Comparison of ENCODE assay signal across 10 cellular contexts in genomic region chr12:57109207-57110160, GRCh38. TPM values are rescaled to one million over a fixed set of nuclear protein-coding genes. Genes with fewer than 3 reads are reported as not detected.
DNase-seq lines count a peak whose midpoint lies in the region; ATAC-seq and TF ChIP-seq lines count a peak whose summit lies in the region.
"Had no signal": no experiment of that assay in that cellular context is flagged by ENCODE, and none has a peak within 500 bp of the region (broad histone marks: within the 10 kb centered on the region; RNA-seq: fewer than 3 reads in every experiment).

No MANE protein-coding gene starts in this region.

- POLR2A ChIA-PET in Caco-2 (lab: Charles Lee) (interaction anchor here (3.4 kb wide), 1 partner anchor 21 kb away, joined by 56 read pairs; the partner anchor contains the start of gene NAB2), PC-9 (lab: Charles Lee; ENCODE audit: unreplicated experiment) (no interaction called here)

- peak overlapping the region; percentile 89 for H3K4me3 Mint-ChIP-seq in Caco-2 (ENCODE audit: unreplicated experiment)

- no peaks in the 10 kb centered on the region for H4K20me1 ChIP-seq in PC-9 (ENCODE audit: insufficient read depth)

- H3K9ac ChIP-seq in parathyroid adenoma = no peak overlapping the region

- H3K36me3 ChIP-seq in Caco-2 (ENCODE audit: control insufficient read depth, insufficient read depth, low read length) (peaks cover 2% of the 10 kb centered on the region; the same call in 1 of the 2 replicates), PC-9 (ENCODE audit: low read depth) (0 out of 2 replicates have a peak, but pooled peaks cover 8% of the 10 kb centered on the region), esophagus (ENCODE audit: control insufficient read depth in 2 of 2, insufficient read depth in 2 of 2, low read length in 1 of 2) (peaks cover 20 to 25% of the 10 kb centered on the region in 2 donors), parathyroid adenoma (ENCODE audit: control insufficient read depth, insufficient read depth, low read length) (no peaks in the 10 kb centered on the region)

- H3K4me2 ChIP-seq in PC-9 (peak overlapping the region; percentile 91), parathyroid adenoma (ENCODE audit: low read length) (peak overlapping the region; percentile 94)

- peak overlapping the region; percentile 43 for H3K4me3 ChIP-seq in Caco-2 (ENCODE audit: low read depth, low read length)
- peak overlapping the region; percentile 81 for H3K4me3 ChIP-seq in PC-9
- H3K4me3 ChIP-seq in esophagus (ENCODE audit: low read depth in 1 of 2, low read length in 2 of 2) = peak overlapping the region; percentile 81 to 91
- peak overlapping the region; percentile 80 for H3K4me3 ChIP-seq in parathyroid adenoma (ENCODE audit: low read depth, low read length)

- 40 to 47% methylated on average over 8 of the region's 8 CpGs for WGBS in esophagus, 2 donors

- intact Hi-C loops in Caco-2 (cut with micrococcal nuclease; ENCODE audit: unreplicated experiment) = no loop called here
- intact Hi-C loops in PC-9 (cut with micrococcal nuclease; ENCODE audit: unreplicated experiment) = loop anchor here (5.0 kb wide), 2 partner anchors 133 to 352 kb away; no protein-coding TSS in a partner anchor

- peak overlapping the region; percentile 5 for H3K27ac Mint-ChIP-seq in Caco-2 (ENCODE audit: unreplicated experiment)

- CTCF ChIA-PET in Caco-2 (lab: Charles Lee) (interaction anchor here (1.1 to 3.0 kb wide), 3 partner anchors 8 to 40 kb away, joined by 4 to 36 read pairs (median 33); partner anchors contain the start of gene NEMP1), PC-9 (lab: Charles Lee) (no interaction called here)

- BruUV-seq in Caco-2 (replicated peaks; lab: Mats Ljungman, UMichigan) (no TSS peak), PC-9 (replicated peaks; lab: Mats Ljungman, UMichigan) (no TSS peak)

- H3K4me1 ChIP-seq in Caco-2 (0 out of 2 replicates have a peak, but pooled peaks cover 3% of the 10 kb centered on the region), PC-9 (replicated peaks; ENCODE audit: insufficient read depth) (peaks cover 25% of the 10 kb centered on the region), esophagus (ENCODE audit: control insufficient read depth in 2 of 2, insufficient read depth in 2 of 2, low read length in 1 of 2) (peaks cover 4 to 7% of the 10 kb centered on the region in 2 donors), parathyroid adenoma (peaks cover 12% of the 10 kb centered on the region)

- H3K27ac ChIP-seq in PC-9 = no peak overlapping the region
- H3K27ac ChIP-seq in esophagus (ENCODE audit: low read depth in 2 of 2, low read length in 1 of 2) = peak overlapping the region; percentile 12 to 100
- peak overlapping the region; percentile 95 for H3K27ac ChIP-seq in parathyroid adenoma

- TF ChIP-seq CTCF in Caco-2 (IDR thresholded peaks at IDR 0.05; ENCODE audit: insufficient read depth in 1 of 2, low read depth in 1 of 2, low read length in 1 of 2, severe bottlenecking in 1 of 2, unreplicated experiment in 1 of 2) (no peak), PC-9 (conservative IDR thresholded peaks at IDR 0.05) (no peak), parathyroid adenoma (IDR thresholded peaks at IDR 0.05) (no peak)

- ATAC-seq in GM19397 (IDR thresholded peaks at IDR 0.05; ENCODE audit: unreplicated experiment) = no peak
- no peak for ATAC-seq in GM19467 (IDR thresholded peaks at IDR 0.05; ENCODE audit: unreplicated experiment)

- H3K27me3 ChIP-seq in Caco-2 (replicated peaks; ENCODE audit: control insufficient read depth, insufficient read depth, low read length) (no peaks in the 10 kb centered on the region), PC-9 (ENCODE audit: insufficient read depth, low read depth) (no peaks in the 10 kb centered on the region), esophagus (ENCODE audit: control insufficient read depth in 1 of 2, insufficient read depth in 2 of 2, low read length in 2 of 2) (no peaks in the 10 kb centered on the region), parathyroid adenoma (ENCODE audit: control insufficient read depth, insufficient read depth, low read length) (no peaks in the 10 kb centered on the region)

- H3K79me2 ChIP-seq in PC-9 (ENCODE audit: low read depth) = peaks cover 21% of the 10 kb centered on the region
- H3K79me2 ChIP-seq in parathyroid adenoma = no peaks in the 10 kb centered on the region

- peak overlapping the region; percentile 78; the same call in 1 of the 2 replicates for H2AFZ ChIP-seq in PC-9
- H2AFZ ChIP-seq in parathyroid adenoma = peak overlapping the region; percentile 87

- peaks cover 22% of the 10 kb centered on the region for H3F3A ChIP-seq in PC-9 (ENCODE audit: insufficient read depth, low read depth)

- no peaks in the 10 kb centered on the region for H3K27me3 Mint-ChIP-seq in Caco-2 (ENCODE audit: insufficient read depth, unreplicated experiment)

- no peaks in the 10 kb centered on the region for H3K9me3 ChIP-seq in Caco-2
- no peaks in the 10 kb centered on the region for H3K9me3 ChIP-seq in PC-9 (ENCODE audit: insufficient read depth, low read depth)
- H3K9me3 ChIP-seq in esophagus (ENCODE audit: control insufficient read depth in 2 of 2, insufficient read depth in 1 of 2, low read depth in 1 of 2, low read length in 1 of 2) = no peaks in the 10 kb centered on the region
- no peaks in the 10 kb centered on the region for H3K9me3 ChIP-seq in parathyroid adenoma (ENCODE audit: control insufficient read depth, low read length)

- DNase-seq in Caco-2 (no peak), PC-9 (no peak), SHP77 treated with DMSO at 0.1 percent for 48 hours (lab: John Stamatoyannopoulos, UW) (no peak), NCI-H1694 (lab: John Stamatoyannopoulos, UW) (no peak)
- DNase-seq: NCI-H748 treated with DMSO at 0.1 percent for 48 hours had no signal

- no peaks in the 10 kb centered on the region for H3K9me3 Mint-ChIP-seq in Caco-2 (ENCODE audit: unreplicated experiment)

- H3K36me3 Mint-ChIP-seq in Caco-2 (ENCODE audit: insufficient read depth, unreplicated experiment) = peaks cover 18% of the 10 kb centered on the region

- peaks cover 13% of the 10 kb centered on the region for H3K4me1 Mint-ChIP-seq in Caco-2 (ENCODE audit: low read depth, unreplicated experiment)

- H3K9me2 ChIP-seq in PC-9 (ENCODE audit: insufficient read depth) = no peaks in the 10 kb centered on the region

RNA-seq across cellular contexts. Expression of gene STAT6, which starts 1.7 kb away (rescaled TPM):
- total RNA-seq in Caco-2 (2022) = 44.2 and 49.5 TPM in 2 replicates
- total RNA-seq in PC-9 (2021) = 112 and 122 TPM in 2 replicates
- polyA plus RNA-seq in esophagus = 100 to 1,000 TPM; 101 to 145 TPM

RNA-seq across cellular contexts. Expression of gene LRP1, which starts 18.8 kb away (rescaled TPM):
- total RNA-seq in Caco-2 (2022) (106 and 111 TPM in 2 replicates), PC-9 (2021) (51.4 and 70.1 TPM in 2 replicates)
- 10 to 100 TPM; 29.6 to 47.6 TPM for polyA plus RNA-seq in esophagus

RNA-seq across cellular contexts. Expression of gene NAB2, which starts 20.6 kb away (rescaled TPM):
- total RNA-seq in Caco-2 (2022) = 15.7 and 16.4 TPM in 2 replicates
- total RNA-seq in PC-9 (2021) = 13.8 and 20.2 TPM in 2 replicates
- polyA plus RNA-seq in esophagus = 10 to 100 TPM; 11.6 to 19.3 TPM

RNA-seq across cellular contexts. Expression of gene NEMP1, which starts 30.9 kb away (rescaled TPM):
- total RNA-seq in Caco-2 (2022) (38.3 and 40.1 TPM in 2 replicates), PC-9 (2021) (28.9 and 36.6 TPM in 2 replicates)
- 1 to 10 TPM; 3.0 TPM for polyA plus RNA-seq in esophagus

RNA-seq across cellular contexts. Expression of gene LRP1-AS, which starts 37.9 kb away (rescaled TPM):
- total RNA-seq in Caco-2 (2022) = not detected in 2 replicates
- not detected in 2 replicates for total RNA-seq in PC-9 (2021)
- not detected for polyA plus RNA-seq in esophagus
- total RNA-seq: glomerular endothelial cell had no signal
